ENCODE assay signal across 1 cellular context in genomic region chr2:64649013-64649484, GRCh38.
TF ChIP-seq lines count a peak whose summit lies in the region.

No MANE protein-coding gene starts in this region.

TF ChIP-seq in K562, 482 proteins besides CTCF, POLR2A, EP300 and RAD21 (continued from another document and continues in another):
- no peak for TF ChIP-seq NEUROD1 (IDR thresholded peaks at IDR 0.05; ENCODE audit: borderline replicate concordance, low read depth, low read length, partially characterized antibody)
- no peak for TF ChIP-seq ELK1 (CRISPR knock-in tag; IDR thresholded peaks at IDR 0.05)
- no peak for TF ChIP-seq ZNF224 (CRISPR knock-in tag; IDR thresholded peaks at IDR 0.05)
- TF ChIP-seq HMG20A (CRISPR knock-in tag; conservative IDR thresholded peaks at IDR 0.05): no peak
- no peak for TF ChIP-seq NCOA6 (IDR thresholded peaks at IDR 0.05)
- TF ChIP-seq ZBED1 (IDR thresholded peaks at IDR 0.05): no peak
- TF ChIP-seq SRSF9 (IDR thresholded peaks at IDR 0.05; ENCODE audit: borderline replicate concordance, low read depth, low read length): no peak
- TF ChIP-seq CEBPB (tag; IDR thresholded peaks at IDR 0.05): peak; percentile 94
- TF ChIP-seq HNRNPLL (IDR thresholded peaks at IDR 0.05; ENCODE audit: low read depth, low read length, poor library complexity, severe bottlenecking): peak; percentile 30
- TF ChIP-seq TEAD2 (tag; IDR thresholded peaks at IDR 0.05): no peak
- TF ChIP-seq ZNF592 (IDR thresholded peaks at IDR 0.05): no peak; the same call in 1 of the 2 replicates
- TF ChIP-seq SREBF1 (IDR thresholded peaks at IDR 0.05; ENCODE audit: borderline replicate concordance, low read depth, low read length): no peak
- TF ChIP-seq RFX7 (CRISPR knock-in tag; IDR thresholded peaks at IDR 0.05): no peak
- TF ChIP-seq HLTF (IDR thresholded peaks at IDR 0.05): no peak
- no peak for TF ChIP-seq ZBTB43 (CRISPR knock-in tag; IDR thresholded peaks at IDR 0.05)
- peak; percentile 68 for TF ChIP-seq POLR2AphosphoS5 (IDR thresholded peaks at IDR 0.05; ENCODE audit: control insufficient read depth, insufficient read depth, low read depth, low read length)
- no peak for TF ChIP-seq WHSC1 (IDR thresholded peaks at IDR 0.05; ENCODE audit: low read length)
- TF ChIP-seq GTF3C2 (IDR thresholded peaks at IDR 0.05; ENCODE audit: borderline replicate concordance, extremely low read depth, insufficient read length): no peak
- no peak for TF ChIP-seq NR3C1 (CRISPR knock-in tag; IDR thresholded peaks at IDR 0.05)
- TF ChIP-seq ESRRA (IDR thresholded peaks at IDR 0.05; ENCODE audit: borderline replicate concordance, low read depth): peak; percentile 95
- peak; percentile 57 for TF ChIP-seq SMARCB1 (IDR thresholded peaks at IDR 0.05; ENCODE audit: insufficient read length, low read depth)
- TF ChIP-seq SUPT5H (IDR thresholded peaks at IDR 0.05): no peak
- no peak for TF ChIP-seq ZNF318 (IDR thresholded peaks at IDR 0.05; ENCODE audit: borderline replicate concordance in 1 of 2, low read depth in 1 of 2)
- no peak for TF ChIP-seq E4F1 (CRISPR knock-in tag; IDR thresholded peaks at IDR 0.05; ENCODE audit: borderline replicate concordance)
- TF ChIP-seq BMI1 (IDR thresholded peaks at IDR 0.05; ENCODE audit: low read length): no peak
- TF ChIP-seq POLR2B (IDR thresholded peaks at IDR 0.05; ENCODE audit: low read depth, partially characterized antibody): no peak
- peak; percentile 67 for TF ChIP-seq PML (IDR thresholded peaks at IDR 0.05; ENCODE audit: low read length)
- TF ChIP-seq CHCHD3 (CRISPR knock-in tag; IDR thresholded peaks at IDR 0.05): no peak
- TF ChIP-seq CTCFL (IDR thresholded peaks at IDR 0.05; ENCODE audit: borderline replicate concordance, insufficient read depth, low read depth, low read length, poor library complexity, severe bottlenecking): no peak
- TF ChIP-seq ZNF431 (CRISPR knock-in tag; IDR thresholded peaks at IDR 0.05): no peak
- TF ChIP-seq TFAM (CRISPR knock-in tag; conservative IDR thresholded peaks at IDR 0.05): no peak
- peak; percentile 99 for TF ChIP-seq KDM1A (IDR thresholded peaks at IDR 0.05)
- no peak for TF ChIP-seq BRD4 (IDR thresholded peaks at IDR 0.05)
- no peak for TF ChIP-seq PTTG1 (tag; IDR thresholded peaks at IDR 0.05; ENCODE audit: low read depth)
- no peak for TF ChIP-seq KAT2B (IDR thresholded peaks at IDR 0.05; ENCODE audit: low read depth, low read length)
- no peak for TF ChIP-seq SP1 (CRISPR knock-in tag; IDR thresholded peaks at IDR 0.05)
- no peak for TF ChIP-seq ETV5 (CRISPR knock-in tag; IDR thresholded peaks at IDR 0.05; ENCODE audit: low read depth)
- no peak for TF ChIP-seq MXD1 (CRISPR knock-in tag; IDR thresholded peaks at IDR 0.05; ENCODE audit: borderline replicate concordance, poor library complexity, severe bottlenecking)
- TF ChIP-seq ZNF124 (CRISPR knock-in tag; IDR thresholded peaks at IDR 0.05): no peak
